In the genomic region with DNA sequence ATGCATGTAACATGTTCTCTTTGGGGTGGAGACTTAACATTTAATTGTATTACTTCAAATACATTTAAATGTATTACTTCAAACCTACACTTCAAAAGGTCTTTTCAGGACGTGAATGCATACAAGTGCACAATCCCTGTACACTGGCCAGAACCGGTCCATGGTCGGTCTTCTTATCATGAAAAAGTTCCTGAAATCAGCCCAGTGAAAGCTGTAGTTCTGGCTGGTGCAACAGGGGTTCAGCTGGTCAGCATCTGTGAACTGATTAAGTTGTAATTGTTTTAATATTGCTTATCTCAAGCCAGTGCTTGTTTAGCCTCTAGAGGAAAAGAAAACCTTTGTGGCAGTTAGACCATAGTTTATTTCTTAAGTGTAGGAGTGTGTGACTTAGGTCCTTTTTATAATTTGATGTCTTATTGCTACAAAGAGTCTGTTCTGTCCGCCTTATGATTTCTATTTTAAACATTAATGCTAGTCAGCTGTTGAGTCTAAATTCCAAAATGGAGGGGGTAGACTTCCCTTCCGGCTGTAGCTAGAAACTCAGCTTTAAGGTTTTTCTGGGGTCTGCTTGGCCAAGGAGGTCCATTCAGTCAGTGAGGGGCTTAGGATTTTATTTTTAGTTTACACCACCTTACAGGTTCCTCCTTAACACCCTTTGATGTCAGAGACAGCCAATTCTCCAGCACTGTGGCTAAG, we compare ENCODE assay signal across 1 cellular context.
TF ChIP-seq lines count a peak whose summit lies in the region.

No MANE protein-coding gene starts in this region.

TF ChIP-seq in K562, 482 proteins besides CTCF, POLR2A, EP300 and RAD21 (continued from another document and continues in another):
- TF ChIP-seq SP1 (CRISPR knock-in tag; IDR thresholded peaks at IDR 0.05): 0 out of 2 replicates have a peak, but pooled peaks have one; percentile 8
- TF ChIP-seq ZNF445 (CRISPR knock-in tag; IDR thresholded peaks at IDR 0.05; ENCODE audit: low read depth): no peak
- peak; percentile 66 for TF ChIP-seq CBFA2T3 (IDR thresholded peaks at IDR 0.05)
- TF ChIP-seq ETV6 (IDR thresholded peaks at IDR 0.05; ENCODE audit: borderline replicate concordance in 1 of 2, low read depth in 2 of 2, low read length in 1 of 2): no peak
- TF ChIP-seq ETV6 (CRISPR knock-in tag; IDR thresholded peaks at IDR 0.05; ENCODE audit: borderline replicate concordance): no peak
- peak; percentile 43; the same call in 1 of the 2 replicates for TF ChIP-seq TAL1 (IDR thresholded peaks at IDR 0.05)
- no peak for TF ChIP-seq KLF10 (CRISPR knock-in tag; IDR thresholded peaks at IDR 0.05)
- TF ChIP-seq CXXC5 (CRISPR knock-in tag; IDR thresholded peaks at IDR 0.05): 0 out of 2 replicates have a peak, but pooled peaks have one; percentile 10
- TF ChIP-seq GATAD2B (IDR thresholded peaks at IDR 0.05; ENCODE audit: borderline replicate concordance): peak; percentile 57; the same call in 1 of the 2 replicates
- peak; percentile 46 for TF ChIP-seq GABPA (tag; conservative IDR thresholded peaks at IDR 0.05; ENCODE audit: low read depth)
- peak; percentile 52; the same call in 1 of the 2 replicates for TF ChIP-seq ARID1B (IDR thresholded peaks at IDR 0.05)
- peak; percentile 42; the same call in 1 of the 2 replicates for TF ChIP-seq TCF3 (CRISPR knock-in tag; IDR thresholded peaks at IDR 0.05)
- TF ChIP-seq ZNF134 (CRISPR knock-in tag; conservative IDR thresholded peaks at IDR 0.05): 0 out of 2 replicates have a peak, but pooled peaks have one; percentile 30
- no peak for TF ChIP-seq FOXK1 (CRISPR knock-in tag; IDR thresholded peaks at IDR 0.05; ENCODE audit: borderline replicate concordance)
- TF ChIP-seq MYBL2 (IDR thresholded peaks at IDR 0.05; ENCODE audit: low read depth): no peak
- TF ChIP-seq MYBL2 (CRISPR knock-in tag; IDR thresholded peaks at IDR 0.05; ENCODE audit: borderline replicate concordance): no peak
- peak; percentile 44; the same call in 1 of the 2 replicates for TF ChIP-seq GABPB1 (CRISPR knock-in tag; IDR thresholded peaks at IDR 0.05)
- TF ChIP-seq, protein P1, sequence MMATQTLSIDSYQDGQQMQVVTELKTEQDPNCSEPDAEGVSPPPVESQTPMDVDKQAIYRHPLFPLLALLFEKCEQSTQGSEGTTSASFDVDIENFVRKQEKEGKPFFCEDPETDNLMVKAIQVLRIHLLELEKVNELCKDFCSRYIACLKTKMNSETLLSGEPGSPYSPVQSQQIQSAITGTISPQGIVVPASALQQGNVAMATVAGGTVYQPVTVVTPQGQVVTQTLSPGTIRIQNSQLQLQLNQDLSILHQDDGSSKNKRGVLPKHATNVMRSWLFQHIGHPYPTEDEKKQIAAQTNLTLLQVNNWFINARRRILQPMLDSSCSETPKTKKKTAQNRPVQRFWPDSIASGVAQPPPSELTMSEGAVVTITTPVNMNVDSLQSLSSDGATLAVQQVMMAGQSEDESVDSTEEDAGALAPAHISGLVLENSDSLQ (IDR thresholded peaks at IDR 0.05): no peak
- peak; percentile 35; the same call in 1 of the 2 replicates for TF ChIP-seq ERF (CRISPR knock-in tag; IDR thresholded peaks at IDR 0.05)
- TF ChIP-seq, protein P2, sequence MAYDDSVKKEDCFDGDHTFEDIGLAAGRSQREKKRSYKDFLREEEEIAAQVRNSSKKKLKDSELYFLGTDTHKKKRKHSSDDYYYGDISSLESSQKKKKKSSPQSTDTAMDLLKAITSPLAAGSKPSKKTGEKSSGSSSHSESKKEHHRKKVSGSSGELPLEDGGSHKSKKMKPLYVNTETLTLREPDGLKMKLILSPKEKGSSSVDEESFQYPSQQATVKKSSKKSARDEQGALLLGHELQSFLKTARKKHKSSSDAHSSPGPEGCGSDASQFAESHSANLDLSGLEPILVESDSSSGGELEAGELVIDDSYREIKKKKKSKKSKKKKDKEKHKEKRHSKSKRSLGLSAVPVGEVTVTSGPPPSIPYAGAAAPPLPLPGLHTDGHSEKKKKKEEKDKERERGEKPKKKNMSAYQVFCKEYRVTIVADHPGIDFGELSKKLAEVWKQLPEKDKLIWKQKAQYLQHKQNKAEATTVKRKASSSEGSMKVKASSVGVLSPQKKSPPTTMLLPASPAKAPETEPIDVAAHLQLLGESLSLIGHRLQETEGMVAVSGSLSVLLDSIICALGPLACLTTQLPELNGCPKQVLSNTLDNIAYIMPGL (CRISPR knock-in tag; IDR thresholded peaks at IDR 0.05): no peak
- peak; percentile 64 for TF ChIP-seq DACH1 (IDR thresholded peaks at IDR 0.05; ENCODE audit: partially characterized antibody)
- peak; percentile 2 for TF ChIP-seq RBBP5 (IDR thresholded peaks at IDR 0.05; ENCODE audit: borderline replicate concordance, insufficient read depth, low read length, poor library complexity, severe bottlenecking)
- peak in 1 of 3 experiments; percentile 72 for TF ChIP-seq YY1 (IDR thresholded peaks at IDR 0.05; ENCODE audit: borderline replicate concordance in 1 of 3, control insufficient read depth in 1 of 3, extremely low read depth in 1 of 3, insufficient read depth in 3 of 3, insufficient read length in 1 of 3, insufficient replicate concordance in 2 of 3, low read depth in 1 of 3, low read length in 2 of 3)
- TF ChIP-seq CREBBP (IDR thresholded peaks at IDR 0.05; ENCODE audit: low read depth, low read length): no peak
- TF ChIP-seq JUN (IDR thresholded peaks at IDR 0.05; ENCODE audit: borderline replicate concordance, low read depth, low read length): no peak
- no peak for TF ChIP-seq JUN (CRISPR knock-in tag; IDR thresholded peaks at IDR 0.05; ENCODE audit: borderline replicate concordance)
- no peak for TF ChIP-seq FUS (optimal IDR thresholded peaks at IDR 0.05; ENCODE audit: low read depth, low read length)
- TF ChIP-seq, protein P3, sequence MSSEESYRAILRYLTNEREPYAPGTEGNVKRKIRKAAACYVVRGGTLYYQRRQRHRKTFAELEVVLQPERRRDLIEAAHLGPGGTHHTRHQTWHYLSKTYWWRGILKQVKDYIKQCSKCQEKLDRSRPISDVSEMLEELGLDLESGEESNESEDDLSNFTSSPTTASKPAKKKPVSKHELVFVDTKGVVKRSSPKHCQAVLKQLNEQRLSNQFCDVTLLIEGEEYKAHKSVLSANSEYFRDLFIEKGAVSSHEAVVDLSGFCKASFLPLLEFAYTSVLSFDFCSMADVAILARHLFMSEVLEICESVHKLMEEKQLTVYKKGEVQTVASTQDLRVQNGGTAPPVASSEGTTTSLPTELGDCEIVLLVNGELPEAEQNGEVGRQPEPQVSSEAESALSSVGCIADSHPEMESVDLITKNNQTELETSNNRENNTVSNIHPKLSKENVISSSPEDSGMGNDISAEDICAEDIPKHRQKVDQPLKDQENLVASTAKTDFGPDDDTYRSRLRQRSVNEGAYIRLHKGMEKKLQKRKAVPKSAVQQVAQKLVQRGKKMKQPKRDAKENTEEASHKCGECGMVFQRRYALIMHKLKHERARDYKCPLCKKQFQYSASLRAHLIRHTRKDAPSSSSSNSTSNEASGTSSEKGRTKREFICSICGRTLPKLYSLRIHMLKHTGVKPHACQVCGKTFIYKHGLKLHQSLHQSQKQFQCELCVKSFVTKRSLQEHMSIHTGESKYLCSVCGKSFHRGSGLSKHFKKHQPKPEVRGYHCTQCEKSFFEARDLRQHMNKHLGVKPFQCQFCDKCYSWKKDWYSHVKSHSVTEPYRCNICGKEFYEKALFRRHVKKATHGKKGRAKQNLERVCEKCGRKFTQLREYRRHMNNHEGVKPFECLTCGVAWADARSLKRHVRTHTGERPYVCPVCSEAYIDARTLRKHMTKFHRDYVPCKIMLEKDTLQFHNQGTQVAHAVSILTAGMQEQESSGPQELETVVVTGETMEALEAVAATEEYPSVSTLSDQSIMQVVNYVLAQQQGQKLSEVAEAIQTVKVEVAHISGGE (CRISPR knock-in tag; IDR thresholded peaks at IDR 0.05): 0 out of 6 replicates have a peak, but pooled peaks of 1 of the 3 experiments have one; percentile 59
- no peak for TF ChIP-seq RBM15 (IDR thresholded peaks at IDR 0.05; ENCODE audit: insufficient read depth, low read length)
- TF ChIP-seq, protein P4, sequence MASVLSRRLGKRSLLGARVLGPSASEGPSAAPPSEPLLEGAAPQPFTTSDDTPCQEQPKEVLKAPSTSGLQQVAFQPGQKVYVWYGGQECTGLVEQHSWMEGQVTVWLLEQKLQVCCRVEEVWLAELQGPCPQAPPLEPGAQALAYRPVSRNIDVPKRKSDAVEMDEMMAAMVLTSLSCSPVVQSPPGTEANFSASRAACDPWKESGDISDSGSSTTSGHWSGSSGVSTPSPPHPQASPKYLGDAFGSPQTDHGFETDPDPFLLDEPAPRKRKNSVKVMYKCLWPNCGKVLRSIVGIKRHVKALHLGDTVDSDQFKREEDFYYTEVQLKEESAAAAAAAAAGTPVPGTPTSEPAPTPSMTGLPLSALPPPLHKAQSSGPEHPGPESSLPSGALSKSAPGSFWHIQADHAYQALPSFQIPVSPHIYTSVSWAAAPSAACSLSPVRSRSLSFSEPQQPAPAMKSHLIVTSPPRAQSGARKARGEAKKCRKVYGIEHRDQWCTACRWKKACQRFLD (CRISPR knock-in tag; IDR thresholded peaks at IDR 0.05): peak; percentile 57
- no peak for TF ChIP-seq RFX1 (IDR thresholded peaks at IDR 0.05)
- TF ChIP-seq, protein P5, sequence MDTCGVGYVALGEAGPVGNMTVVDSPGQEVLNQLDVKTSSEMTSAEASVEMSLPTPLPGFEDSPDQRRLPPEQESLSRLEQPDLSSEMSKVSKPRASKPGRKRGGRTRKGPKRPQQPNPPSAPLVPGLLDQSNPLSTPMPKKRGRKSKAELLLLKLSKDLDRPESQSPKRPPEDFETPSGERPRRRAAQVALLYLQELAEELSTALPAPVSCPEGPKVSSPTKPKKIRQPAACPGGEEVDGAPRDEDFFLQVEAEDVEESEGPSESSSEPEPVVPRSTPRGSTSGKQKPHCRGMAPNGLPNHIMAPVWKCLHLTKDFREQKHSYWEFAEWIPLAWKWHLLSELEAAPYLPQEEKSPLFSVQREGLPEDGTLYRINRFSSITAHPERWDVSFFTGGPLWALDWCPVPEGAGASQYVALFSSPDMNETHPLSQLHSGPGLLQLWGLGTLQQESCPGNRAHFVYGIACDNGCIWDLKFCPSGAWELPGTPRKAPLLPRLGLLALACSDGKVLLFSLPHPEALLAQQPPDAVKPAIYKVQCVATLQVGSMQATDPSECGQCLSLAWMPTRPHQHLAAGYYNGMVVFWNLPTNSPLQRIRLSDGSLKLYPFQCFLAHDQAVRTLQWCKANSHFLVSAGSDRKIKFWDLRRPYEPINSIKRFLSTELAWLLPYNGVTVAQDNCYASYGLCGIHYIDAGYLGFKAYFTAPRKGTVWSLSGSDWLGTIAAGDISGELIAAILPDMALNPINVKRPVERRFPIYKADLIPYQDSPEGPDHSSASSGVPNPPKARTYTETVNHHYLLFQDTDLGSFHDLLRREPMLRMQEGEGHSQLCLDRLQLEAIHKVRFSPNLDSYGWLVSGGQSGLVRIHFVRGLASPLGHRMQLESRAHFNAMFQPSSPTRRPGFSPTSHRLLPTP (IDR thresholded peaks at IDR 0.05; ENCODE audit: borderline replicate concordance, extremely low read depth, insufficient read length): no peak
- TF ChIP-seq KLF16 (IDR thresholded peaks at IDR 0.05): peak; percentile 74; the same call in 1 of the 2 replicates
- peak; percentile 48 for TF ChIP-seq CBFA2T2 (conservative IDR thresholded peaks at IDR 0.05)
- TF ChIP-seq TFAM (CRISPR knock-in tag; conservative IDR thresholded peaks at IDR 0.05): no peak
- TF ChIP-seq, protein P6, sequence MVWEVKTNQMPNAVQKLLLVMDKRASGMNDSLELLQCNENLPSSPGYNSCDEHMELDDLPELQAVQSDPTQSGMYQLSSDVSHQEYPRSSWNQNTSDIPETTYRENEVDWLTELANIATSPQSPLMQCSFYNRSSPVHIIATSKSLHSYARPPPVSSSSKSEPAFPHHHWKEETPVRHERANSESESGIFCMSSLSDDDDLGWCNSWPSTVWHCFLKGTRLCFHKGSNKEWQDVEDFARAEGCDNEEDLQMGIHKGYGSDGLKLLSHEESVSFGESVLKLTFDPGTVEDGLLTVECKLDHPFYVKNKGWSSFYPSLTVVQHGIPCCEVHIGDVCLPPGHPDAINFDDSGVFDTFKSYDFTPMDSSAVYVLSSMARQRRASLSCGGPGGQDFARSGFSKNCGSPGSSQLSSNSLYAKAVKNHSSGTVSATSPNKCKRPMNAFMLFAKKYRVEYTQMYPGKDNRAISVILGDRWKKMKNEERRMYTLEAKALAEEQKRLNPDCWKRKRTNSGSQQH (CRISPR knock-in tag; IDR thresholded peaks at IDR 0.05): no peak
- peak; percentile 34; the same call in 1 of the 2 replicates for TF ChIP-seq PYGO2 (tag; IDR thresholded peaks at IDR 0.05)
- TF ChIP-seq, protein P7, sequence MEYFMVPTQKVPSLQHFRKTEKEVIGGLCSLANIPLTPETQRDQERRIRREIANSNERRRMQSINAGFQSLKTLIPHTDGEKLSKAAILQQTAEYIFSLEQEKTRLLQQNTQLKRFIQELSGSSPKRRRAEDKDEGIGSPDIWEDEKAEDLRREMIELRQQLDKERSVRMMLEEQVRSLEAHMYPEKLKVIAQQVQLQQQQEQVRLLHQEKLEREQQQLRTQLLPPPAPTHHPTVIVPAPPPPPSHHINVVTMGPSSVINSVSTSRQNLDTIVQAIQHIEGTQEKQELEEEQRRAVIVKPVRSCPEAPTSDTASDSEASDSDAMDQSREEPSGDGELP (CRISPR knock-in tag; IDR thresholded peaks at IDR 0.05; ENCODE audit: borderline replicate concordance): 0 out of 2 replicates have a peak, but pooled peaks have one; percentile 39
- no peak for TF ChIP-seq FOXA3 (CRISPR knock-in tag; conservative IDR thresholded peaks at IDR 0.05 in 1 of 2, IDR thresholded peaks at IDR 0.05 in 1 of 2)
- TF ChIP-seq, protein P8, sequence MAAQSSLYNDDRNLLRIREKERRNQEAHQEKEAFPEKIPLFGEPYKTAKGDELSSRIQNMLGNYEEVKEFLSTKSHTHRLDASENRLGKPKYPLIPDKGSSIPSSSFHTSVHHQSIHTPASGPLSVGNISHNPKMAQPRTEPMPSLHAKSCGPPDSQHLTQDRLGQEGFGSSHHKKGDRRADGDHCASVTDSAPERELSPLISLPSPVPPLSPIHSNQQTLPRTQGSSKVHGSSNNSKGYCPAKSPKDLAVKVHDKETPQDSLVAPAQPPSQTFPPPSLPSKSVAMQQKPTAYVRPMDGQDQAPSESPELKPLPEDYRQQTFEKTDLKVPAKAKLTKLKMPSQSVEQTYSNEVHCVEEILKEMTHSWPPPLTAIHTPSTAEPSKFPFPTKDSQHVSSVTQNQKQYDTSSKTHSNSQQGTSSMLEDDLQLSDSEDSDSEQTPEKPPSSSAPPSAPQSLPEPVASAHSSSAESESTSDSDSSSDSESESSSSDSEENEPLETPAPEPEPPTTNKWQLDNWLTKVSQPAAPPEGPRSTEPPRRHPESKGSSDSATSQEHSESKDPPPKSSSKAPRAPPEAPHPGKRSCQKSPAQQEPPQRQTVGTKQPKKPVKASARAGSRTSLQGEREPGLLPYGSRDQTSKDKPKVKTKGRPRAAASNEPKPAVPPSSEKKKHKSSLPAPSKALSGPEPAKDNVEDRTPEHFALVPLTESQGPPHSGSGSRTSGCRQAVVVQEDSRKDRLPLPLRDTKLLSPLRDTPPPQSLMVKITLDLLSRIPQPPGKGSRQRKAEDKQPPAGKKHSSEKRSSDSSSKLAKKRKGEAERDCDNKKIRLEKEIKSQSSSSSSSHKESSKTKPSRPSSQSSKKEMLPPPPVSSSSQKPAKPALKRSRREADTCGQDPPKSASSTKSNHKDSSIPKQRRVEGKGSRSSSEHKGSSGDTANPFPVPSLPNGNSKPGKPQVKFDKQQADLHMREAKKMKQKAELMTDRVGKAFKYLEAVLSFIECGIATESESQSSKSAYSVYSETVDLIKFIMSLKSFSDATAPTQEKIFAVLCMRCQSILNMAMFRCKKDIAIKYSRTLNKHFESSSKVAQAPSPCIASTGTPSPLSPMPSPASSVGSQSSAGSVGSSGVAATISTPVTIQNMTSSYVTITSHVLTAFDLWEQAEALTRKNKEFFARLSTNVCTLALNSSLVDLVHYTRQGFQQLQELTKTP (IDR thresholded peaks at IDR 0.05; ENCODE audit: low read depth in 1 of 2, partially characterized antibody in 2 of 2): no peak
- peak; percentile 30 for TF ChIP-seq LCOR (CRISPR knock-in tag; IDR thresholded peaks at IDR 0.05)
- 0 out of 2 replicates have a peak, but pooled peaks have one; percentile 83 for TF ChIP-seq MECOM (CRISPR knock-in tag; IDR thresholded peaks at IDR 0.05)
- no peak for TF ChIP-seq SPI1 (IDR thresholded peaks at IDR 0.05; ENCODE audit: borderline replicate concordance, low read depth, low read length)
